In the genomic region with DNA sequence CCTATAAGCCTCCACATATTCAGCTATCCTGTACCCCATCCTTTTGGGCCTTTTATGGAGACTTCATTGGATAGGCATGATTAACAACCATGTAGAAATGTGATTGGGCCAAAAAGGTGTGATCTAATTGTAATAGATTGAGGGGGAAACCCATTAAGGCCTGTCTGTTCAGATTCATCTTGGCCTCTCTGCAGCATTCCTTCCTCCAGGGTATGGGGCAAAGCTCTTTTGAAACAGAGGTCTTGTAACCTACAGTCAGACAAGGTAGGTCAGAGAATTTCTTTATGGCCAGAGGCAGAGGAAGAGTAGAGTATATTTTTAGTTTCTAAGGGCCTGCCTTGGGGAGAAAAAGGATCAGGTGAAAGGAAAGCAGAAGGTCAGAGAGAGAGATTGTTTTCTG, we compare ENCODE assay signal across 15 cellular contexts.
DNase-seq lines count a peak whose midpoint lies in the region; ATAC-seq and TF ChIP-seq lines count a peak whose summit lies in the region.
"Had no signal": no experiment of that assay in that cellular context is flagged by ENCODE, and none has a peak within 500 bp of the region (broad histone marks: within the 10 kb centered on the region; RNA-seq: fewer than 3 reads in every experiment).

No MANE protein-coding gene starts in this region.

- peaks cover 16% of the 10 kb centered on the region for H3K9me3 Mint-ChIP-seq in WTC11
- H3K9me3 Mint-ChIP-seq in glutamatergic neuron (ENCODE audit: unreplicated experiment), result no peaks in the 10 kb centered on the region
- H3K9me3 Mint-ChIP-seq: CD4-positive, alpha-beta T cell; HFFc6 had no signal

- H3K36me3 Mint-ChIP-seq in WTC11, result no peaks in the 10 kb centered on the region
- H3K36me3 Mint-ChIP-seq in glutamatergic neuron (ENCODE audit: unreplicated experiment), result no peaks in the 10 kb centered on the region

- 0 out of 2 replicates have a peak, but pooled peaks have one; percentile 12 for TF ChIP-seq CTCF in BE2C (IDR thresholded peaks at IDR 0.05; ENCODE audit: low read depth, low read length)
- TF ChIP-seq CTCF in WTC11 (IDR thresholded peaks at IDR 0.05), result no peak
- TF ChIP-seq CTCF in glutamatergic neuron (IDR thresholded peaks at IDR 0.05; ENCODE audit: partially characterized antibody, unreplicated experiment), result no peak
- TF ChIP-seq CTCF in upper lobe of right lung (IDR thresholded peaks at IDR 0.05), result no peak

- no peaks in the 10 kb centered on the region for H3K27me3 ChIP-seq in BE2C
- no peaks in the 10 kb centered on the region for H3K27me3 ChIP-seq in upper lobe of right lung

- H3K4me1 Mint-ChIP-seq in WTC11 (peaks cover 9% of the 10 kb centered on the region; the same call in 1 of the 2 replicates), glutamatergic neuron (ENCODE audit: low read depth, unreplicated experiment) (peaks cover 2% of the 10 kb centered on the region)

- H3K4me3 Mint-ChIP-seq in WTC11, result no peak overlapping the region
- no peak overlapping the region for H3K4me3 Mint-ChIP-seq in glutamatergic neuron (ENCODE audit: unreplicated experiment)
- H3K4me3 Mint-ChIP-seq: CD4-positive, alpha-beta T cell; HFFc6 had no signal

- H3K36me3 ChIP-seq in BE2C, result no peaks in the 10 kb centered on the region
- no peaks in the 10 kb centered on the region for H3K36me3 ChIP-seq in upper lobe of right lung

- no peak overlapping the region for H3K27ac ChIP-seq in upper lobe of right lung
- H3K27ac ChIP-seq: C4-2B had no signal

- H3K4me3 ChIP-seq in BE2C (ENCODE audit: low read depth, low read length), result no peak overlapping the region
- H3K4me3 ChIP-seq in upper lobe of right lung, result no peak overlapping the region

- no peaks in the 10 kb centered on the region for H3K9me3 ChIP-seq in BE2C
- no peaks in the 10 kb centered on the region for H3K9me3 ChIP-seq in upper lobe of right lung
- H3K9me3 ChIP-seq: Caco-2 had no signal

- CTCF ChIA-PET in WTC11 (lab: Charles Lee), result interaction anchor here (1.4 kb wide), 1 partner anchor 10 kb away, joined by 3 read pairs; no protein-coding TSS in a partner anchor

- intact Hi-C loops in upper lobe of right lung (cut with DNase I), result no loop called here

- no peak for DNase-seq in BE2C
- DNase-seq in WTC11 (ENCODE audit: low spot score), result no peak
- no peak for DNase-seq in glutamatergic neuron
- no peak for DNase-seq in upper lobe of right lung
- DNase-seq in activated naive CD4-positive, alpha-beta T cell treated with anti-CD3 and anti-CD28 coated beads, Interleukin-2, amount 50 U/mL, for 16 hours, result no peak
- DNase-seq: Caco-2; CD4-positive, alpha-beta T cell; GDM1; GOT3; H7; HFFc6; IMR-90 had no signal

- H3K27ac Mint-ChIP-seq in WTC11 (0 out of 2 replicates have a peak overlapping the region, but pooled peaks have one; percentile 10), glutamatergic neuron (ENCODE audit: unreplicated experiment) (peak overlapping the region; percentile 68)
- H3K27ac Mint-ChIP-seq: CD4-positive, alpha-beta T cell; HFFc6 had no signal

- H3K27me3 Mint-ChIP-seq in WTC11 (ENCODE audit: low read depth) (no peaks in the 10 kb centered on the region), glutamatergic neuron (ENCODE audit: unreplicated experiment) (no peaks in the 10 kb centered on the region)
- H3K27me3 Mint-ChIP-seq: CD4-positive, alpha-beta T cell had no signal

- ATAC-seq in WTC11, result no peak
- no peak for ATAC-seq in upper lobe of right lung
- no peak for ATAC-seq in GM21360 (IDR thresholded peaks at IDR 0.05; ENCODE audit: unreplicated experiment)
- ATAC-seq: HCT116 had no signal

- H3K4me1 ChIP-seq in BE2C, result peaks cover 3% of the 10 kb centered on the region; the same call in 1 of the 2 replicates
- H3K4me1 ChIP-seq in upper lobe of right lung, result no peaks in the 10 kb centered on the region
- H3K4me1 ChIP-seq: Caco-2 had no signal

- POLR2A ChIA-PET in WTC11 (lab: Charles Lee), result no interaction called here

TF ChIP-seq in WTC11, 78 proteins besides CTCF, POLR2A, EP300 and RAD21:
- TF ChIP-seq KAT7 (CRISPR knock-in tag; IDR thresholded peaks at IDR 0.05; ENCODE audit: borderline replicate concordance), result no peak
TF ChIP-seq in WTC11: peak in this region for 0.
